In the genomic region with DNA sequence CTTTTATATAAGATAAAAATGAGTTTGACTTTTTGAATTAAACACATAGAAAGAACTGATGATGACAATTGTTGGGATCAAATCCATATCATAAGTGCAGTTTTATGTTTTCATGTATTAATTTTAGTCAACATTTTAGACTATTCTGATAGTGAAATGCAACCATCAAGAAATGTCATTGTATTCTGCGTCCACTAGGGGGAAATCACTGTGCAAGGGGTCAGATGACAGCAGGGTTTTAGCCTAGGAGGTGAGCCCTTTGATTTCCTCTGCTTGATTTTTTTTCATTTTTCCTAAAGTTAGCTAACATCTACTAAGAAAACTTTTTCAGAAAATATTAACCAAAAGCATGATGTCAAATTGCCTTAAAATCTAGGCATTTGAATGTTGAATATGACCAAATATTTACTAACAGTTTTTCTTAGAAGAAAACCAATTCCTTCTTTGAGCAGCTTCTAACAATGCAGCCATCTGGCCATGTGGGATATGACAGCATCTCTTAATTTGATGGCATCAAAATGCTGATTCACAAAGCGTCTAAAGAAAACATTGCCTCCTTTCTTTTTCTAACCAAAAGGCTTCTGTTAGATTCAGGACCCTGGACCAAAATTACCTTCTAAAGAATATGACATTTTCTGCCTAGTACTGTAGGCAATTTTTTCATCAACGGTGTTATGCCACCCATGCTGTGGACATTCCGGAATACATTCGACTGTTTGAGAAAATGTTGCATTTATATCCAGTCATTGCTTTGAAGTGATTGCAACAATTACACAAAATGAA, we compare ENCODE assay signal across 1 cellular context.
TF ChIP-seq lines count a peak whose summit lies in the region.

No MANE protein-coding gene starts in this region.

TF ChIP-seq in A549, 52 proteins besides CTCF, POLR2A, EP300 and RAD21 (continued from another document):
- TF ChIP-seq, protein P1, sequence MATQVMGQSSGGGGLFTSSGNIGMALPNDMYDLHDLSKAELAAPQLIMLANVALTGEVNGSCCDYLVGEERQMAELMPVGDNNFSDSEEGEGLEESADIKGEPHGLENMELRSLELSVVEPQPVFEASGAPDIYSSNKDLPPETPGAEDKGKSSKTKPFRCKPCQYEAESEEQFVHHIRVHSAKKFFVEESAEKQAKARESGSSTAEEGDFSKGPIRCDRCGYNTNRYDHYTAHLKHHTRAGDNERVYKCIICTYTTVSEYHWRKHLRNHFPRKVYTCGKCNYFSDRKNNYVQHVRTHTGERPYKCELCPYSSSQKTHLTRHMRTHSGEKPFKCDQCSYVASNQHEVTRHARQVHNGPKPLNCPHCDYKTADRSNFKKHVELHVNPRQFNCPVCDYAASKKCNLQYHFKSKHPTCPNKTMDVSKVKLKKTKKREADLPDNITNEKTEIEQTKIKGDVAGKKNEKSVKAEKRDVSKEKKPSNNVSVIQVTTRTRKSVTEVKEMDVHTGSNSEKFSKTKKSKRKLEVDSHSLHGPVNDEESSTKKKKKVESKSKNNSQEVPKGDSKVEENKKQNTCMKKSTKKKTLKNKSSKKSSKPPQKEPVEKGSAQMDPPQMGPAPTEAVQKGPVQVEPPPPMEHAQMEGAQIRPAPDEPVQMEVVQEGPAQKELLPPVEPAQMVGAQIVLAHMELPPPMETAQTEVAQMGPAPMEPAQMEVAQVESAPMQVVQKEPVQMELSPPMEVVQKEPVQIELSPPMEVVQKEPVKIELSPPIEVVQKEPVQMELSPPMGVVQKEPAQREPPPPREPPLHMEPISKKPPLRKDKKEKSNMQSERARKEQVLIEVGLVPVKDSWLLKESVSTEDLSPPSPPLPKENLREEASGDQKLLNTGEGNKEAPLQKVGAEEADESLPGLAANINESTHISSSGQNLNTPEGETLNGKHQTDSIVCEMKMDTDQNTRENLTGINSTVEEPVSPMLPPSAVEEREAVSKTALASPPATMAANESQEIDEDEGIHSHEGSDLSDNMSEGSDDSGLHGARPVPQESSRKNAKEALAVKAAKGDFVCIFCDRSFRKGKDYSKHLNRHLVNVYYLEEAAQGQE (IDR thresholded peaks at IDR 0.05), result peak; percentile 76; the same call in 1 of the 2 replicates
- TF ChIP-seq SMC3 (IDR thresholded peaks at IDR 0.05) (peak; percentile 49), PHF8 (IDR thresholded peaks at IDR 0.05; ENCODE audit: borderline replicate concordance, low read depth) (no peak)
TF ChIP-seq in A549: peak in this region for 2.
